ENCODE assay signal across 10 cellular contexts in genomic region chr17:43869031-43869430, GRCh38. TPM values are rescaled to one million over a fixed set of nuclear protein-coding genes. Genes with fewer than 3 reads are reported as not detected.
"Had no signal": no experiment of that assay in that cellular context is flagged by ENCODE, and none has a peak within 500 bp of the region (broad histone marks: within the 10 kb centered on the region; RNA-seq: fewer than 3 reads in every experiment).

No MANE protein-coding gene starts in this region.

RNA-seq across cellular contexts. Expression of gene CD300LG, which starts 22.1 kb away (rescaled TPM):
- total RNA-seq: hepatocyte, kidney epithelial cell, left lobe of liver, lung microvascular endothelial cell, mammary epithelial cell, mesothelial cell of epicardium, mononuclear cell, myocyte had no signal
- polyA plus RNA-seq: hepatocyte, immature natural killer cell, keratinocyte had no signal

RNA-seq across cellular contexts. Expression of gene MPP3, which starts 36.1 kb away (rescaled TPM):
- polyA plus RNA-seq: immature natural killer cell had no signal
